In the genomic region with DNA sequence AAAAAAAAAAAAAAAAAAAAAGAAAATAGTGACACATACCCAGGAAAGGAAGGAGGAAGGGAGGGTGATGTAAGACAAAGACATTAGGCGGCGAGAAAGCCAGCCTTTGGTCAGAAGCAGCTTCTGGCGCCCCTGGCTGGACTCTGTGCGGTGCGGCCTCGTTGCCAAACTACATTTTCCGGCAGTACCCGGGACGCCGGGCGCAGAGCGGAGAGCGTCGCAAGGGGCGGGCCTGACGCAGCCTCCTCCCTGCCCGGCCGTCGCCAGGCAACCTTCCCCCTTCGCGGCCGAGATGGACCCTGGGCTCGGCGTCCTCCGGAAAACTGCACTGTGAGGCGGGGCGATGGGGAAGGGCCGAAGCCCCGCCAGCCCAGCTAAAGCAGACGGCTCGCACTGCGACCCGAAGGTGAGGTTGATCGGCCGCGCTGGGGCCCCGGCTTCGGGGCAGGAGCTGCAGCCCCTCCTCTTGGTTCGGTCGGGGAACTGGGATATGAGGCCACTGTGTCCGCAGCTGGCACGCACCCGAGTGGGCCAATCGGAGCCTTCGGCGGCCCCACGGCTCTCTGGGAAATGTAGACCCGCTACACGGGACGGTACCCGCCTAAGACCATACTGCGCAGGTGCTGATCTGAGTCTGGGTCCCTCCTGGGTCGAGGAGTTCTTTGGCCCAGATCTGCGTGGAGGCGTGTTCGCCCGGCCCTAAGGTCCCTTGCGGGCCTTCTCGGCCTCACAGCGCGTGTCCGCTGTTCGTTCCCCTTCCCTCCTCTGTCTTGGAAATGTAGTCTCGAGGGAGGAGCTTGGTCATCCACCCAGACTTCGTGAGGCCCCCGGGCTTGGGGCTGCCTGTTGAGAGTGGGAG, we compare ENCODE assay signal across 8 cellular contexts. TPM values are rescaled to one million over a fixed set of nuclear protein-coding genes. Genes with fewer than 3 reads are reported as not detected.
A peak's percentile ranks its signal among the peaks of the same experiment; 100 is the strongest.
DNase-seq lines count a peak whose midpoint lies in the region; ATAC-seq and TF ChIP-seq lines count a peak whose summit lies in the region.

No MANE protein-coding gene starts in this region.

- H3K27ac Mint-ChIP-seq in effector memory CD8-positive, alpha-beta T cell: peak overlapping the region; percentile 98
- H3K27ac Mint-ChIP-seq in mesothelial cell of epicardium: peak overlapping the region; percentile 98
- peak overlapping the region; percentile 100 for H3K27ac Mint-ChIP-seq in stimulated activated effector memory CD8-positive, alpha-beta T cell treated with anti-CD3 and anti-CD28 coated beads, Interleukin-12 subunit alpha, Interleukin-12 subunit beta, amount 100 ng/mL, for 72 hours

- H3K27me3 Mint-ChIP-seq in effector memory CD8-positive, alpha-beta T cell: no peaks in the 10 kb centered on the region
- no peaks in the 10 kb centered on the region for H3K27me3 Mint-ChIP-seq in mesothelial cell of epicardium (ENCODE audit: low read depth)

- DNase-seq in AG20443 (ENCODE audit: low spot score): peak; percentile 90
- DNase-seq in activated CD4-positive, alpha-beta T cell treated with anti-CD3 and anti-CD28 coated beads, Interleukin-2, amount 50 U/mL, for 4 hours: peak; percentile 58 to 64
- DNase-seq in effector memory CD8-positive, alpha-beta T cell: peak; percentile 73 to 74 (median 74)
- peak; percentile 76 to 87 for DNase-seq in mesothelial cell of epicardium (ENCODE audit: low spot score in 2 of 2, unreplicated experiment in 2 of 2)
- peak; percentile 74 to 94 for DNase-seq in stimulated activated effector memory CD8-positive, alpha-beta T cell treated with anti-CD3 and anti-CD28 coated beads, Interleukin-12 subunit alpha, Interleukin-12 subunit beta, amount 100 ng/mL, for 72 hours (ENCODE audit: low spot score in 2 of 2)
- no peak for DNase-seq in C1 segment of cervical spinal cord (lab: John Stamatoyannopoulos, UW)

- no peaks in the 10 kb centered on the region for H3K9me3 Mint-ChIP-seq in effector memory CD8-positive, alpha-beta T cell
- no peaks in the 10 kb centered on the region for H3K9me3 Mint-ChIP-seq in mesothelial cell of epicardium
- H3K9me3 Mint-ChIP-seq in stimulated activated effector memory CD8-positive, alpha-beta T cell treated with anti-CD3 and anti-CD28 coated beads, Interleukin-12 subunit alpha, Interleukin-12 subunit beta, amount 100 ng/mL, for 72 hours: no peaks in the 10 kb centered on the region

- peaks cover 30 to 32% of the 10 kb centered on the region in 2 donors for H3K4me1 Mint-ChIP-seq in effector memory CD8-positive, alpha-beta T cell (ENCODE audit: low read depth in 2 of 2)
- peaks cover 22% of the 10 kb centered on the region for H3K4me1 Mint-ChIP-seq in mesothelial cell of epicardium
- H3K4me1 Mint-ChIP-seq in stimulated activated effector memory CD8-positive, alpha-beta T cell treated with anti-CD3 and anti-CD28 coated beads, Interleukin-12 subunit alpha, Interleukin-12 subunit beta, amount 100 ng/mL, for 72 hours: peaks cover 63% of the 10 kb centered on the region

- H3K36me3 Mint-ChIP-seq in effector memory CD8-positive, alpha-beta T cell (ENCODE audit: insufficient read depth): peaks cover 40% of the 10 kb centered on the region
- H3K36me3 Mint-ChIP-seq in mesothelial cell of epicardium: no peaks in the 10 kb centered on the region
- H3K36me3 Mint-ChIP-seq in stimulated activated effector memory CD8-positive, alpha-beta T cell treated with anti-CD3 and anti-CD28 coated beads, Interleukin-12 subunit alpha, Interleukin-12 subunit beta, amount 100 ng/mL, for 72 hours: peaks cover 38% of the 10 kb centered on the region

- no peak for TF ChIP-seq CTCF in mesothelial cell of epicardium (IDR thresholded peaks at IDR 0.05; ENCODE audit: unreplicated experiment)

- ATAC-seq in GM19395 (IDR thresholded peaks at IDR 0.05; ENCODE audit: unreplicated experiment) (peak; percentile 47), HG03558 (IDR thresholded peaks at IDR 0.05; ENCODE audit: extremely low read depth, unreplicated experiment) (peak; percentile 22)
- peak; percentile 37 for ATAC-seq in effector memory CD8-positive, alpha-beta T cell (replicated peaks)
- peak; percentile 66 for ATAC-seq in stimulated activated effector memory CD8-positive, alpha-beta T cell treated with anti-CD3 and anti-CD28 coated beads, Interleukin-12 subunit alpha, Interleukin-12 subunit beta, amount 100 ng/mL, for 72 hours

- peak overlapping the region; percentile 90 to 91 for H3K4me3 Mint-ChIP-seq in effector memory CD8-positive, alpha-beta T cell
- peak overlapping the region; percentile 98 for H3K4me3 Mint-ChIP-seq in mesothelial cell of epicardium
- H3K4me3 Mint-ChIP-seq in stimulated activated effector memory CD8-positive, alpha-beta T cell treated with anti-CD3 and anti-CD28 coated beads, Interleukin-12 subunit alpha, Interleukin-12 subunit beta, amount 100 ng/mL, for 72 hours: peak overlapping the region; percentile 98

RNA-seq across cellular contexts. Expression of a gene that starts 2.3 kb away (rescaled TPM):
- 42.6 to 43.9 TPM (median 42.8 TPM) in 3 replicates for total RNA-seq in mesothelial cell of epicardium

RNA-seq across cellular contexts. Expression of a gene that starts 17.0 kb away (rescaled TPM):
- 66.2 to 74.7 TPM (median 73.4 TPM) in 3 replicates for total RNA-seq in mesothelial cell of epicardium

RNA-seq across cellular contexts. Expression of a gene that starts 20.5 kb away (rescaled TPM):
- 82.9 to 86.5 TPM (median 84.3 TPM) in 3 replicates for total RNA-seq in mesothelial cell of epicardium

RNA-seq across cellular contexts. Expression of a gene that starts 31.5 kb away (rescaled TPM):
- 577 to 599 TPM (median 579 TPM) in 3 replicates for total RNA-seq in mesothelial cell of epicardium

RNA-seq across cellular contexts. Expression of a gene that starts 55.8 kb away (rescaled TPM):
- total RNA-seq in mesothelial cell of epicardium: 24.4 to 27.1 TPM (median 24.9 TPM) in 3 replicates

Comparison
In these comparisons a context has a peak if more than half of its experiments do, and no peak if none do; other contexts are left out.
1. DNase-seq: peak in AG20443 (single experiment), activated CD4-positive, alpha-beta T cell treated with anti-CD3 and anti-CD28 coated beads, Interleukin-2, amount 50 U/mL, for 4 hours (2 of 2), effector memory CD8-positive, alpha-beta T cell (3 of 3), mesothelial cell of epicardium (2 of 2) and stimulated activated effector memory CD8-positive, alpha-beta T cell treated with anti-CD3 and anti-CD28 coated beads, Interleukin-12 subunit alpha, Interleukin-12 subunit beta, amount 100 ng/mL, for 72 hours (2 of 2); none in C1 segment of cervical spinal cord (0 of 14).
2. Peak in every context shown above with its lines, with median percentiles within 50 percentile points of each other: ATAC-seq, H3K27ac Mint-ChIP-seq and H3K4me3 Mint-ChIP-seq.